ENCODE assay signal across 9 cellular contexts in the genomic region with DNA sequence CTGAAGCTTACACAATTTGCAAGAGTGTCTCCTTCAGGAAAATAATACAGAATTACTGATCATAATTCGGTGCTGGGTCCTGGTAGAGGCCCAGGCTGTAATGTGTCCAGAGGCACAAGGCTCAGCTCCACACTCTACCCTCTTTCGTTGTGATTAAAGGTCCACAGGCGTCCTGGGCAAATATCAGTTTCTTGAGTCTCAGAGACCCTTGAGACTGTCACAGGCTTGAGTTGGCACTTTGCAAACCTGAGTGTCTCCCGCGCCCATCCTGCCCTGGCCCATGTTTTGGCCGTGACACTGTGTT. TPM values are rescaled to one million over a fixed set of nuclear protein-coding genes. Genes with fewer than 3 reads are reported as not detected.
DNase-seq lines count a peak whose midpoint lies in the region; ATAC-seq and TF ChIP-seq lines count a peak whose summit lies in the region.
"Had no signal": no experiment of that assay in that cellular context is flagged by ENCODE, and none has a peak within 500 bp of the region (broad histone marks: within the 10 kb centered on the region; RNA-seq: fewer than 3 reads in every experiment).

No MANE protein-coding gene starts in this region.

- intact Hi-C loops in left cardiac atrium (cut with DNase I) (loop anchor here in 1 of 2 donors (5.0 kb wide), 1 partner anchor 220 kb away; no protein-coding TSS in a partner anchor), Right ventricle myocardium superior (cut with DNase I) (no loop called here), aorta (cut with DNase I) (no loop called here)

- H3K27me3 Mint-ChIP-seq in mesothelial cell of epicardium (ENCODE audit: low read depth) = no peaks in the 10 kb centered on the region

- in situ Hi-C loops in brain microvascular endothelial cell (cut with HindIII; ENCODE audit: low pct_ligation_motif_present, low sequenced_read_pairs) = no loop called here

- ATAC-seq in left cardiac atrium (no peak), Right ventricle myocardium superior (ENCODE audit: poor library complexity) (no peak), aorta (ENCODE audit: low FRiP score) (no peak), HG03135 (IDR thresholded peaks at IDR 0.05; ENCODE audit: unreplicated experiment) (no peak), GM21737 (IDR thresholded peaks at IDR 0.05; ENCODE audit: unreplicated experiment) (no peak)

- H3K9me3 Mint-ChIP-seq in mesothelial cell of epicardium = no peaks in the 10 kb centered on the region
- H3K9me3 Mint-ChIP-seq: stimulated activated memory B cell treated with anti-CD40 and anti-IgM and Interleukin-4, amounts not matched to agents 10 μg/mL and 1 μg/mL and 100 μg/mL, for 72 hours had no signal

- peak overlapping the region; percentile 96 for H3K27ac ChIP-seq in brain microvascular endothelial cell
- peak overlapping the region; percentile 20 to 78 for H3K27ac ChIP-seq in aorta (ENCODE audit: low read depth in 1 of 2, low read length in 2 of 2)

- no peaks in the 10 kb centered on the region for H3K4me1 ChIP-seq in aorta (ENCODE audit: control insufficient read depth in 1 of 2, insufficient read depth in 2 of 2, low read length in 2 of 2)

- peak; percentile 28 for DNase-seq in left cardiac atrium
- no peak for DNase-seq in Right ventricle myocardium superior
- no peak for DNase-seq in brain microvascular endothelial cell
- DNase-seq in mesothelial cell of epicardium (ENCODE audit: low spot score in 2 of 2, unreplicated experiment in 2 of 2) = no peak
- DNase-seq in aorta = no peak
- DNase-seq in stimulated activated CD4-positive, alpha-beta T cell treated with anti-CD3 and anti-CD28 coated beads, Interleukin-4, amount 100 ng/mL, for 1 hour = no peak

- H3K4me3 ChIP-seq in brain microvascular endothelial cell (ENCODE audit: low read depth, low read length) (no peak overlapping the region), aorta (ENCODE audit: low read length in 2 of 2) (no peak overlapping the region)

- peaks cover 46% of the 10 kb centered on the region for H3K4me1 Mint-ChIP-seq in mesothelial cell of epicardium

- H3K9me3 ChIP-seq in aorta (ENCODE audit: control insufficient read depth, low read length) = no peaks in the 10 kb centered on the region

- H3K36me3 ChIP-seq in brain microvascular endothelial cell (replicated peaks) = no peaks in the 10 kb centered on the region
- H3K36me3 ChIP-seq in aorta (ENCODE audit: control insufficient read depth in 1 of 2, insufficient read depth in 2 of 2, low read length in 1 of 2) = no peaks in the 10 kb centered on the region

- H3K27ac Mint-ChIP-seq in mesothelial cell of epicardium = peak overlapping the region; percentile 95
- H3K27ac Mint-ChIP-seq: stimulated activated memory B cell treated with anti-CD40 and anti-IgM and Interleukin-4, amounts not matched to agents 10 μg/mL and 1 μg/mL and 100 μg/mL, for 72 hours had no signal

- H3K36me3 Mint-ChIP-seq in mesothelial cell of epicardium = no peaks in the 10 kb centered on the region
- H3K36me3 Mint-ChIP-seq: stimulated activated memory B cell treated with anti-CD40 and anti-IgM and Interleukin-4, amounts not matched to agents 10 μg/mL and 1 μg/mL and 100 μg/mL, for 72 hours had no signal

- TF ChIP-seq CTCF in brain microvascular endothelial cell (IDR thresholded peaks at IDR 0.05; ENCODE audit: low read depth, low read length, missing control alignments) = no peak
- TF ChIP-seq CTCF in mesothelial cell of epicardium (IDR thresholded peaks at IDR 0.05; ENCODE audit: unreplicated experiment) = no peak

- H3K4me3 Mint-ChIP-seq in mesothelial cell of epicardium = no peak overlapping the region
- H3K4me3 Mint-ChIP-seq: stimulated activated memory B cell treated with anti-CD40 and anti-IgM and Interleukin-4, amounts not matched to agents 10 μg/mL and 1 μg/mL and 100 μg/mL, for 72 hours had no signal

- H3K27me3 ChIP-seq in brain microvascular endothelial cell (replicated peaks) (no peaks in the 10 kb centered on the region), aorta (ENCODE audit: control insufficient read depth in 1 of 2, insufficient read depth in 2 of 2, low read length in 1 of 2) (no peaks in the 10 kb centered on the region)

- WGBS in aorta, 2 donors = 55 to 56% methylated on average over 6 of the region's 6 CpGs

RNA-seq across cellular contexts. Expression of a gene that starts 46.9 kb away (rescaled TPM):
- total RNA-seq in left cardiac atrium = 10 to 100 TPM; 17.1 to 49.0 TPM
- total RNA-seq in Right ventricle myocardium superior = 14.0 TPM
- 75.5 to 77.6 TPM (median 76.8 TPM) in 3 replicates for total RNA-seq in mesothelial cell of epicardium
- 10 to 100 TPM; 55.4 to 98.8 TPM for total RNA-seq in aorta
- 10 to 100 TPM; 27.3 to 32.9 TPM for polyA plus RNA-seq in aorta
